In genomic region chr1:151134991-151135390, GRCh38 we compare ENCODE assay signal across 17 cellular contexts. TPM values are rescaled to one million over a fixed set of nuclear protein-coding genes. Genes with fewer than 3 reads are reported as not detected.
DNase-seq lines count a peak whose midpoint lies in the region; ATAC-seq, FAIRE-seq and TF ChIP-seq lines count a peak whose summit lies in the region.
"Had no signal": no experiment of that assay in that cellular context is flagged by ENCODE, and none has a peak within 500 bp of the region (broad histone marks: within the 10 kb centered on the region; RNA-seq: fewer than 3 reads in every experiment).

No MANE protein-coding gene starts in this region.

- no peak overlapping the region for H3K27ac Mint-ChIP-seq in natural killer cell treated with Interleukin-12 subunit alpha and Interleukin-12 subunit beta and Interleukin-15 and Interleukin-18, amount 100 ng/mL, for 72 hours
- no peak overlapping the region for H3K27ac Mint-ChIP-seq in WTC11
- H3K27ac Mint-ChIP-seq: HFFc6 had no signal

- no peak for ATAC-seq in activated CD4-positive, CD25-positive, alpha-beta regulatory T cell treated with anti-CD3 and anti-CD28 coated beads, Interleukin-2, amount 50 U/mL, for 24 hours
- ATAC-seq in natural killer cell treated with Interleukin-12 subunit alpha and Interleukin-12 subunit beta and Interleukin-15 and Interleukin-18, amount 100 ng/mL, for 72 hours, result no peak
- ATAC-seq in WTC11 (no peak), GM21529 (IDR thresholded peaks at IDR 0.05; ENCODE audit: unreplicated experiment) (no peak)

- H3K27me3 Mint-ChIP-seq in natural killer cell treated with Interleukin-12 subunit alpha and Interleukin-12 subunit beta and Interleukin-15 and Interleukin-18, amount 100 ng/mL, for 72 hours, result no peaks in the 10 kb centered on the region
- peaks cover 43% of the 10 kb centered on the region for H3K27me3 Mint-ChIP-seq in WTC11 (ENCODE audit: low read depth)

- H3K4me3 Mint-ChIP-seq in natural killer cell treated with Interleukin-12 subunit alpha and Interleukin-12 subunit beta and Interleukin-15 and Interleukin-18, amount 100 ng/mL, for 72 hours, result no peak overlapping the region
- no peak overlapping the region for H3K4me3 Mint-ChIP-seq in WTC11
- H3K4me3 Mint-ChIP-seq: CD8-positive, alpha-beta memory T cell; HFFc6 had no signal

- CTCF ChIA-PET in WTC11 (lab: Charles Lee), result interaction anchor here (1.1 to 4.2 kb wide), 3 partner anchors 9 to 35 kb away, joined by 4 to 39 read pairs (median 30); no protein-coding TSS in a partner anchor

- no peak for FAIRE-seq in GM12892 (lab: Jason Lieb, UNC)
- FAIRE-seq: H1 had no signal

- no peak for TF ChIP-seq CTCF in WTC11 (IDR thresholded peaks at IDR 0.05)

- POLR2A ChIA-PET in WTC11 (lab: Charles Lee), result interaction anchor here (0.9 kb wide), 1 partner anchor 9 kb away, joined by 3 read pairs; no protein-coding TSS in a partner anchor

- no peaks in the 10 kb centered on the region for H3K36me3 Mint-ChIP-seq in natural killer cell treated with Interleukin-12 subunit alpha and Interleukin-12 subunit beta and Interleukin-15 and Interleukin-18, amount 100 ng/mL, for 72 hours
- H3K36me3 Mint-ChIP-seq in WTC11, result peaks cover 17% of the 10 kb centered on the region

- no peak for TF ChIP-seq POLR2A in GM12892 (IDR thresholded peaks at IDR 0.05; ENCODE audit: low read depth, low read length)

- H3K9me3 Mint-ChIP-seq in natural killer cell treated with Interleukin-12 subunit alpha and Interleukin-12 subunit beta and Interleukin-15 and Interleukin-18, amount 100 ng/mL, for 72 hours, result no peaks in the 10 kb centered on the region
- no peaks in the 10 kb centered on the region; the same call in 1 of the 2 replicates for H3K9me3 Mint-ChIP-seq in WTC11
- H3K9me3 Mint-ChIP-seq: CD8-positive, alpha-beta memory T cell; HFFc6 had no signal

- intact Hi-C loops in posterior vena cava (cut with DNase I), result no loop called here

- peak; percentile 20 for DNase-seq in activated CD4-positive, CD25-positive, alpha-beta regulatory T cell treated with anti-CD3 and anti-CD28 coated beads, Interleukin-2, amount 50 U/mL, for 72 hours
- DNase-seq in mesenteric fat pad (ENCODE audit: low spot score) (peak; percentile 75), posterior vena cava (ENCODE audit: low spot score) (peak; percentile 69), GM12892 (ENCODE audit: insufficient read length) (no peak), WTC11 (ENCODE audit: low spot score) (no peak)
- no peak for DNase-seq in natural killer cell treated with Interleukin-12 subunit alpha and Interleukin-12 subunit beta and Interleukin-15 and Interleukin-18, amount 100 ng/mL, for 72 hours (ENCODE audit: low spot score)
- DNase-seq: AML-193; Caco-2; CD8-positive, alpha-beta memory T cell; DND-41; GDM1; HCEC 1CT; HFFc6 had no signal

- H3K4me1 Mint-ChIP-seq in natural killer cell treated with Interleukin-12 subunit alpha and Interleukin-12 subunit beta and Interleukin-15 and Interleukin-18, amount 100 ng/mL, for 72 hours (ENCODE audit: low read depth in 2 of 2), result peaks cover 7 to 10% of the 10 kb centered on the region in 2 donors
- peaks cover 8% of the 10 kb centered on the region for H3K4me1 Mint-ChIP-seq in WTC11

TF ChIP-seq in WTC11, 78 proteins besides CTCF, POLR2A, EP300 and RAD21 (continues in another document):
- TF ChIP-seq ZNF281 (CRISPR knock-in tag; IDR thresholded peaks at IDR 0.05), result no peak
- TF ChIP-seq ZBTB43 (CRISPR knock-in tag; IDR thresholded peaks at IDR 0.05), result no peak
- TF ChIP-seq ATF3 (CRISPR knock-in tag; conservative IDR thresholded peaks at IDR 0.05), result no peak
- no peak for TF ChIP-seq E2F5 (CRISPR knock-in tag; IDR thresholded peaks at IDR 0.05)
- no peak for TF ChIP-seq ELF4 (CRISPR knock-in tag; IDR thresholded peaks at IDR 0.05; ENCODE audit: low read depth)
- TF ChIP-seq ZNF232 (CRISPR knock-in tag; IDR thresholded peaks at IDR 0.05), result no peak
- no peak for TF ChIP-seq SP1 (CRISPR knock-in tag; conservative IDR thresholded peaks at IDR 0.05)
- no peak for TF ChIP-seq ZNF671 (CRISPR knock-in tag; IDR thresholded peaks at IDR 0.05)
- no peak for TF ChIP-seq E2F1 (CRISPR knock-in tag; IDR thresholded peaks at IDR 0.05)
- TF ChIP-seq OVOL2 (CRISPR knock-in tag; IDR thresholded peaks at IDR 0.05; ENCODE audit: borderline replicate concordance), result no peak
- TF ChIP-seq ZNF121 (CRISPR knock-in tag; IDR thresholded peaks at IDR 0.05), result no peak
- no peak for TF ChIP-seq ZNF416 (CRISPR knock-in tag; IDR thresholded peaks at IDR 0.05)

RNA-seq across cellular contexts. Expression of gene SEMA6C, which starts 11.4 kb away (rescaled TPM):
- total RNA-seq in mesenteric fat pad, result 4.8 TPM
- 10 to 100 TPM in 1 of 2 donors, 1 to 10 TPM in 1; 6.9 to 10.1 TPM for total RNA-seq in posterior vena cava
- polyA plus RNA-seq in GM12892 (2012; ENCODE audit: missing spikeins), result 1.4 TPM
- total RNA-seq in natural killer cell treated with Interleukin-12 subunit alpha and Interleukin-12 subunit beta and Interleukin-15 and Interleukin-18, amount 100 ng/mL, for 72 hours, result 1 to 10 TPM in 1 of 2 donors, under 1 TPM in 1; 0.90 to 2.9 TPM
- total RNA-seq in WTC11 (2021), result 16.3 to 21.0 TPM (median 18.1 TPM) in 3 replicates

RNA-seq across cellular contexts. Expression of gene TNFAIP8L2, which starts 21.5 kb away (rescaled TPM):
- 8.0 TPM for total RNA-seq in mesenteric fat pad
- total RNA-seq in posterior vena cava, result 1 to 10 TPM; 3.0 to 4.2 TPM
- polyA plus RNA-seq in GM12892 (2012; ENCODE audit: missing spikeins), result 7.5 TPM
- total RNA-seq in natural killer cell treated with Interleukin-12 subunit alpha and Interleukin-12 subunit beta and Interleukin-15 and Interleukin-18, amount 100 ng/mL, for 72 hours, result 10 to 100 TPM; 10.2 to 16.8 TPM
- total RNA-seq in WTC11 (2021), result 0.15 TPM in 1 of 3 replicates, not detected in the others
- total RNA-seq: A673, Caco-2, H1, HFFc6 had no signal
- polyA plus RNA-seq: H1 had no signal

RNA-seq across cellular contexts. Expression of gene LYSMD1, which starts 30.7 kb away (rescaled TPM):
- 5.3 TPM for total RNA-seq in mesenteric fat pad
- 1 to 10 TPM; 6.6 to 7.0 TPM for total RNA-seq in posterior vena cava
- polyA plus RNA-seq in GM12892 (2012; ENCODE audit: missing spikeins), result 8.1 TPM
- 1 to 10 TPM; 5.0 to 6.3 TPM for total RNA-seq in natural killer cell treated with Interleukin-12 subunit alpha and Interleukin-12 subunit beta and Interleukin-15 and Interleukin-18, amount 100 ng/mL, for 72 hours
- total RNA-seq in WTC11 (2021), result 6.3 to 7.8 TPM (median 6.9 TPM) in 3 replicates

RNA-seq across cellular contexts. Expression of gene SCNM1, which starts 31.0 kb away (rescaled TPM):
- total RNA-seq in mesenteric fat pad (32.7 TPM), posterior vena cava (10 to 100 TPM; 26.5 to 27.0 TPM), WTC11 (2021) (35.3 to 45.3 TPM (median 35.8 TPM) in 3 replicates)
- 53.4 TPM for polyA plus RNA-seq in GM12892 (2012; ENCODE audit: missing spikeins)
- 10 to 100 TPM; 55.2 to 63.2 TPM for total RNA-seq in natural killer cell treated with Interleukin-12 subunit alpha and Interleukin-12 subunit beta and Interleukin-15 and Interleukin-18, amount 100 ng/mL, for 72 hours

RNA-seq across cellular contexts. Expression of gene TMOD4, which starts 40.8 kb away (rescaled TPM):
- total RNA-seq in mesenteric fat pad (not detected), posterior vena cava (under 1 TPM in 1 of 2 donors, not detected in 1; 0.88 TPM), WTC11 (2021) (0.66 to 0.82 TPM (median 0.79 TPM) in 3 replicates)
- not detected for polyA plus RNA-seq in GM12892 (2012; ENCODE audit: missing spikeins)
- total RNA-seq in natural killer cell treated with Interleukin-12 subunit alpha and Interleukin-12 subunit beta and Interleukin-15 and Interleukin-18, amount 100 ng/mL, for 72 hours, result 1 to 10 TPM; 1.2 to 5.3 TPM
- total RNA-seq: H1 had no signal

Comparison
In these comparisons a context has a peak if more than half of its experiments do, and no peak if none do; other contexts are left out.
1. DNase-seq: peak in activated CD4-positive, CD25-positive, alpha-beta regulatory T cell treated with anti-CD3 and anti-CD28 coated beads, Interleukin-2, amount 50 U/mL, for 72 hours (single experiment), mesenteric fat pad (single experiment) and posterior vena cava (single experiment); none in GM12892 (single experiment), natural killer cell treated with Interleukin-12 subunit alpha and Interleukin-12 subunit beta and Interleukin-15 and Interleukin-18, amount 100 ng/mL, for 72 hours (single experiment) and WTC11 (single experiment).